ENCODE assay signal across 24 cellular contexts in the genomic region with DNA sequence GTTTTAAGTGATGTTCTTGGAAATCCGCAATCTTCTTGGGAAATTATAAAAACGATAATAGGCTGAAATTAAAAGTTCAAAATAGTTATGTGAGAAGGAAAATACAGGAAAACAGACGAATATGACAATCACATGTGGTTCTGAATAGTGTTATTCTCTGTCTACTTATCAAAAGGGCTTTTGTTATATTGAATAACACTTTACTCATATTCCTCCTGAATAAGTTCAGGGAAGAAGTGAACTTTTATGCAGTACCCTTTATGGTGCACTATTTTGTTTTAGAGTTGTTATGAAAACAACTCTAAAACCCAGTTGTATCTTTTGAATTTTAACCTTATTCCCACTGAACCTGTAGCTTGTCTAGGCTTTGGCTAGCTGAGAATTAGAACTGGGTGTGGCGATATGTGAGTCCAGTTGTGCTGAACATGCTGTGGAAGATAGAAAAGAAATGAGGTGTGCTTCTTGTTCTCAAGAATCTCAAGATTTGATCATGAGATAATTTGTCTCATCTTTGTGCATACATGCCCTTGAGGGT.
"Had no signal": no experiment of that assay in that cellular context is flagged by ENCODE, and none has a peak within 500 bp of the region (broad histone marks: within the 10 kb centered on the region; RNA-seq: fewer than 3 reads in every experiment).

No MANE protein-coding gene starts in this region.

- H3K27ac ChIP-seq: foreskin keratinocyte, tibial artery, upper lobe of right lung had no signal

- H3K4me1 ChIP-seq: foreskin keratinocyte, sigmoid colon, upper lobe of right lung had no signal

- H3K27me3 ChIP-seq: esophagus muscularis mucosa, foreskin keratinocyte, sigmoid colon, tibial artery, upper lobe of right lung had no signal

- H3K36me3 ChIP-seq: esophagus muscularis mucosa, sigmoid colon, tibial artery, upper lobe of right lung had no signal

- H3K4me3 Mint-ChIP-seq: activated B cell treated with CpG ODN at 0.5 μM for 24 hours; activated CD8-positive, alpha-beta memory T cell treated with anti-CD3 and anti-CD28 coated beads, Interleukin-2, amount 10 ng/mL, durations not matched to agents 7 days and 5 days; activated CD8-positive, alpha-beta T cell treated with anti-CD3 and anti-CD28 coated beads, Interleukin-2, amount 10 ng/mL, durations not matched to agents 7 days and 5 days; activated naive CD4-positive, alpha-beta T cell treated with anti-CD3 and anti-CD28 coated beads, Interleukin-2, amount 50 U/mL, for 24 hours; activated naive CD8-positive, alpha-beta T cell treated with anti-CD3 and anti-CD28 coated beads, Interleukin-2, amount 50 U/mL, for 24 hours; natural killer cell; stimulated activated effector memory CD8-positive, alpha-beta T cell treated with anti-CD3 and anti-CD28 coated beads, Interleukin-12 subunit alpha, Interleukin-12 subunit beta, amount 100 ng/mL, for 72 hours; stimulated activated naive CD8-positive, alpha-beta T cell treated with anti-CD3 and anti-CD28 coated beads, Interleukin-15, Interleukin-2, amounts not matched to agents 100 ng/mL and 50 ng/mL, for 24 hours; T-cell; T-helper 2 cell treated with Interferon-gamma antibody and Interleukin-4, amounts not matched to agents 5 μg/mL and 100 μg/mL, for 36 hours had no signal

- H3K4me3 ChIP-seq: esophagus muscularis mucosa, sigmoid colon, tibial artery, upper lobe of right lung had no signal

- H3K27ac Mint-ChIP-seq: activated B cell treated with CpG ODN at 0.5 μM for 24 hours; activated CD8-positive, alpha-beta memory T cell treated with anti-CD3 and anti-CD28 coated beads, Interleukin-2, amount 10 ng/mL, durations not matched to agents 7 days and 5 days; activated CD8-positive, alpha-beta T cell treated with anti-CD3 and anti-CD28 coated beads, Interleukin-2, amount 10 ng/mL, durations not matched to agents 7 days and 5 days; activated naive CD4-positive, alpha-beta T cell treated with anti-CD3 and anti-CD28 coated beads, Interleukin-2, amount 50 U/mL, for 24 hours; activated naive CD8-positive, alpha-beta T cell treated with anti-CD3 and anti-CD28 coated beads, Interleukin-2, amount 50 U/mL, for 24 hours; activated T-helper 2 cell treated with anti-CD3 and anti-CD28 coated beads, Interferon-gamma antibody, Interleukin-2, Interleukin-4, amounts not matched to agents 10 μg/mL and 5 μg/mL and 100 μg/mL, durations not matched to agents 14 hours and 24 hours and 36 hours; natural killer cell; progenitor cell of endocrine pancreas; stimulated activated effector memory CD8-positive, alpha-beta T cell treated with anti-CD3 and anti-CD28 coated beads, Interleukin-12 subunit alpha, Interleukin-12 subunit beta, amount 100 ng/mL, for 72 hours; stimulated activated naive CD8-positive, alpha-beta T cell treated with anti-CD3 and anti-CD28 coated beads, Interleukin-15, Interleukin-2, amounts not matched to agents 100 ng/mL and 50 ng/mL, for 24 hours; T-cell; T-helper 2 cell treated with Interferon-gamma antibody and Interleukin-4, amounts not matched to agents 5 μg/mL and 100 μg/mL, for 36 hours had no signal

- H3K27me3 Mint-ChIP-seq: activated B cell treated with CpG ODN at 0.5 μM for 24 hours; activated naive CD8-positive, alpha-beta T cell treated with anti-CD3 and anti-CD28 coated beads, Interleukin-2, amount 50 U/mL, for 24 hours; progenitor cell of endocrine pancreas; stimulated activated naive CD8-positive, alpha-beta T cell treated with anti-CD3 and anti-CD28 coated beads, Interleukin-15, Interleukin-2, amounts not matched to agents 100 ng/mL and 50 ng/mL, for 24 hours; T-cell had no signal

- H3K9me3 Mint-ChIP-seq: activated T-helper 2 cell treated with anti-CD3 and anti-CD28 coated beads, Interferon-gamma antibody, Interleukin-2, Interleukin-4, amounts not matched to agents 10 μg/mL and 5 μg/mL and 100 μg/mL, durations not matched to agents 14 hours and 24 hours and 36 hours; stimulated activated effector memory CD8-positive, alpha-beta T cell treated with anti-CD3 and anti-CD28 coated beads, Interleukin-12 subunit alpha, Interleukin-12 subunit beta, amount 100 ng/mL, for 72 hours; stimulated activated naive CD8-positive, alpha-beta T cell treated with anti-CD3 and anti-CD28 coated beads, Interleukin-15, Interleukin-2, amounts not matched to agents 100 ng/mL and 50 ng/mL, for 24 hours; T-helper 2 cell treated with Interferon-gamma antibody and Interleukin-4, amounts not matched to agents 5 μg/mL and 100 μg/mL, for 36 hours had no signal

- DNase-seq: activated B cell treated with CpG ODN at 0.5 μM for 24 hours; activated CD4-positive, alpha-beta T cell treated with anti-CD3 and anti-CD28 coated beads, Interleukin-2, amount 50 U/mL, for 1 hour; activated CD8-positive, alpha-beta memory T cell treated with anti-CD3 and anti-CD28 coated beads, Interleukin-2, amount 10 ng/mL, durations not matched to agents 7 days and 5 days; activated CD8-positive, alpha-beta T cell treated with anti-CD3 and anti-CD28 coated beads, Interleukin-2, amount 10 ng/mL, durations not matched to agents 7 days and 5 days; activated naive CD8-positive, alpha-beta T cell treated with anti-CD3 and anti-CD28 coated beads, Interleukin-2, amount 50 U/mL, for 24 hours; activated T-cell treated with anti-CD3 and anti-CD28 coated beads, Interleukin-2, amount 50 U/mL, for 48 hours; cortex of kidney; foreskin keratinocyte; islet precursor cell; left cardiac atrium; natural killer cell; small intestine; stimulated activated CD4-positive, alpha-beta T cell treated with anti-CD3 and anti-CD28 coated beads, Interleukin-4, amount 100 ng/mL, for 24 hours; T-cell; tibial artery had no signal

- H3K9me3 ChIP-seq: esophagus muscularis mucosa, sigmoid colon, tibial artery, upper lobe of right lung had no signal

- H3K4me1 Mint-ChIP-seq: activated B cell treated with CpG ODN at 0.5 μM for 24 hours; activated CD8-positive, alpha-beta memory T cell treated with anti-CD3 and anti-CD28 coated beads, Interleukin-2, amount 10 ng/mL, durations not matched to agents 7 days and 5 days; activated naive CD4-positive, alpha-beta T cell treated with anti-CD3 and anti-CD28 coated beads, Interleukin-2, amount 50 U/mL, for 24 hours; activated naive CD8-positive, alpha-beta T cell treated with anti-CD3 and anti-CD28 coated beads, Interleukin-2, amount 50 U/mL, for 24 hours; natural killer cell; stimulated activated effector memory CD8-positive, alpha-beta T cell treated with anti-CD3 and anti-CD28 coated beads, Interleukin-12 subunit alpha, Interleukin-12 subunit beta, amount 100 ng/mL, for 72 hours; T-cell had no signal

- H3K36me3 Mint-ChIP-seq: activated CD8-positive, alpha-beta memory T cell treated with anti-CD3 and anti-CD28 coated beads, Interleukin-2, amount 10 ng/mL, durations not matched to agents 7 days and 5 days; activated naive CD4-positive, alpha-beta T cell treated with anti-CD3 and anti-CD28 coated beads, Interleukin-2, amount 50 U/mL, for 24 hours; natural killer cell; stimulated activated effector memory CD8-positive, alpha-beta T cell treated with anti-CD3 and anti-CD28 coated beads, Interleukin-12 subunit alpha, Interleukin-12 subunit beta, amount 100 ng/mL, for 72 hours; T-cell had no signal

- FAIRE-seq: small intestine had no signal
